ENCODE assay signal across 1 cellular context in genomic region chr10:122468220-122468922, GRCh38.
TF ChIP-seq lines count a peak whose summit lies in the region.

No MANE protein-coding gene starts in this region.

TF ChIP-seq in HepG2, 621 proteins besides CTCF, POLR2A, EP300 and RAD21:
- no peak for TF ChIP-seq ZNF691 (CRISPR knock-in tag; IDR thresholded peaks at IDR 0.05; ENCODE audit: borderline replicate concordance, low read depth)
- peak; percentile 74 for TF ChIP-seq CREB1 (IDR thresholded peaks at IDR 0.05)
- no peak for TF ChIP-seq CREB1 (CRISPR knock-in tag; IDR thresholded peaks at IDR 0.05)
TF ChIP-seq in HepG2: peak in this region for 1.
